Comparison of ENCODE assay signal across 8 cellular contexts in genomic region chr6:159979136-159979874, GRCh38. TPM values are rescaled to one million over a fixed set of nuclear protein-coding genes. Genes with fewer than 3 reads are reported as not detected.
DNase-seq lines count a peak whose midpoint lies in the region; ATAC-seq, FAIRE-seq and TF ChIP-seq lines count a peak whose summit lies in the region.

No MANE protein-coding gene starts in this region.

- peaks cover 21% of the 10 kb centered on the region for H4K20me1 ChIP-seq in DOHH2 (ENCODE audit: control insufficient read depth, insufficient read depth, low read depth, low read length)
- peaks cover 91% of the 10 kb centered on the region for H4K20me1 ChIP-seq in astrocyte (ENCODE audit: insufficient read depth, low read length)

- no peak overlapping the region for H3K4ac ChIP-seq in mesenchymal stem cell (ENCODE audit: low read depth in 1 of 2, low read length in 2 of 2)

- H3K36me3 Mint-ChIP-seq in astrocyte (ENCODE audit: low read depth, unreplicated experiment): no peaks in the 10 kb centered on the region

- no peak overlapping the region for H3K23ac ChIP-seq in mesenchymal stem cell (ENCODE audit: low read length in 2 of 2)

- intact Hi-C loops in testis (cut with DNase I; ENCODE audit: low total_unique reads): no loop called here

- H2BK15ac ChIP-seq in mesenchymal stem cell (ENCODE audit: low read depth, poor library complexity, severe bottlenecking): no peak overlapping the region

- no peak overlapping the region for H4K91ac ChIP-seq in mesenchymal stem cell (ENCODE audit: low read length)

- no peaks in the 10 kb centered on the region for H3K27me3 Mint-ChIP-seq in astrocyte (ENCODE audit: low read depth, unreplicated experiment)

- no peaks in the 10 kb centered on the region for H3F3A ChIP-seq in DOHH2 (ENCODE audit: control insufficient read depth, insufficient read depth)

- peaks cover 96% of the 10 kb centered on the region for H3K79me2 ChIP-seq in DOHH2 (ENCODE audit: control insufficient read depth, low read length)
- peaks cover 95% of the 10 kb centered on the region for H3K79me2 ChIP-seq in astrocyte (ENCODE audit: insufficient read depth, low read length)

- no peaks in the 10 kb centered on the region for H3K27me3 ChIP-seq in DOHH2 (ENCODE audit: control insufficient read depth, low read length)
- H3K27me3 ChIP-seq in astrocyte (ENCODE audit: insufficient read depth, low read length): no peaks in the 10 kb centered on the region
- H3K27me3 ChIP-seq in mesenchymal stem cell (ENCODE audit: control insufficient read depth in 1 of 2, insufficient read depth in 1 of 2, low read length in 2 of 2): no peaks in the 10 kb centered on the region
- H3K27me3 ChIP-seq in testis: no peaks in the 10 kb centered on the region

- no peak overlapping the region for H2AK5ac ChIP-seq in mesenchymal stem cell (ENCODE audit: low read length, severe bottlenecking)

- peak; percentile 62 for ATAC-seq in GM21447 (IDR thresholded peaks at IDR 0.05; ENCODE audit: unreplicated experiment)
- ATAC-seq in SK-N-SH treated with all-trans-retinoic acid at 6 μM for 48 hours: peak; percentile 29; the same call in 1 of the 3 replicates

- TF ChIP-seq CTCF in DOHH2 (IDR thresholded peaks at IDR 0.05; ENCODE audit: low read depth, low read length, poor library complexity, severe bottlenecking) (no peak), astrocyte (IDR thresholded peaks at IDR 0.05; ENCODE audit: insufficient read depth, low read depth, low read length) (no peak), testis (IDR thresholded peaks at IDR 0.05) (no peak)

- H3K9me3 ChIP-seq in DOHH2 (ENCODE audit: control insufficient read depth, insufficient read depth, low read length): no peaks in the 10 kb centered on the region
- no peaks in the 10 kb centered on the region for H3K9me3 ChIP-seq in astrocyte (ENCODE audit: insufficient read depth, low read depth, low read length)
- no peaks in the 10 kb centered on the region for H3K9me3 ChIP-seq in mesenchymal stem cell (ENCODE audit: control insufficient read depth, low read length)
- H3K9me3 ChIP-seq in testis: no peaks in the 10 kb centered on the region

- no peak overlapping the region for H2AFZ ChIP-seq in astrocyte (ENCODE audit: low read depth, low read length)
- no peak overlapping the region for H2AFZ ChIP-seq in mesenchymal stem cell (ENCODE audit: low read depth, low read length)

- no peaks in the 10 kb centered on the region for H3K79me1 ChIP-seq in mesenchymal stem cell (replicated peaks; ENCODE audit: low read length, poor library complexity, severe bottlenecking)

- DNase-seq in HUDEP-2 (lab: John Stamatoyannopoulos, UW; ENCODE audit: unreplicated experiment in 76 of 76) (peak in 73 of 76 experiments; percentile 48 to 95 (median 82)), astrocyte (ENCODE audit: low read depth) (peak; percentile 74), mesenchymal stem cell (peak; percentile 63), testis (peak; percentile 37), NCI-H226 (no peak)

- no peak overlapping the region for H2BK5ac ChIP-seq in mesenchymal stem cell (ENCODE audit: low read depth, low read length, poor library complexity, severe bottlenecking)

- H3K4me1 Mint-ChIP-seq in astrocyte (ENCODE audit: low read depth, unreplicated experiment): peaks cover 64% of the 10 kb centered on the region

- H3K9me2 ChIP-seq in DOHH2 (replicated peaks; ENCODE audit: control insufficient read depth, low read length): no peaks in the 10 kb centered on the region

- peaks cover 60% of the 10 kb centered on the region for H3K4me1 ChIP-seq in DOHH2 (ENCODE audit: control insufficient read depth, low read length)
- H3K4me1 ChIP-seq in astrocyte (ENCODE audit: insufficient read depth, low read length): peaks cover 62% of the 10 kb centered on the region
- peaks cover 41% of the 10 kb centered on the region for H3K4me1 ChIP-seq in mesenchymal stem cell (ENCODE audit: control insufficient read depth, insufficient read depth, low read depth, low read length)
- H3K4me1 ChIP-seq in testis: peaks cover 51% of the 10 kb centered on the region

- no peak overlapping the region for H3K14ac ChIP-seq in mesenchymal stem cell (ENCODE audit: low read length in 2 of 2)

- H3K4me3 ChIP-seq in DOHH2 (ENCODE audit: low read length) (peak overlapping the region; percentile 27), astrocyte (ENCODE audit: insufficient read depth, low read depth, low read length) (no peak overlapping the region), mesenchymal stem cell (ENCODE audit: insufficient read depth in 1 of 2, low read depth in 1 of 2, low read length in 2 of 2) (peak overlapping the region in 1 of 2 experiments; percentile 10), testis (no peak overlapping the region)

- H3K27ac ChIP-seq in DOHH2 (ENCODE audit: low read depth, low read length) (no peak overlapping the region), astrocyte (ENCODE audit: low read depth, low read length) (peak overlapping the region; percentile 72), mesenchymal stem cell (ENCODE audit: low read length, poor library complexity, severe bottlenecking) (peak overlapping the region; percentile 41), testis (peak overlapping the region in 1 of 2 donors; percentile 62)

- H2BK12ac ChIP-seq in mesenchymal stem cell (ENCODE audit: low read length in 2 of 2): peak overlapping the region in 1 of 2 experiments; percentile 6

- H3K36me3 ChIP-seq in DOHH2 (ENCODE audit: control insufficient read depth, low read length): no peaks in the 10 kb centered on the region
- no peaks in the 10 kb centered on the region for H3K36me3 ChIP-seq in astrocyte (ENCODE audit: insufficient read depth, low read length)
- peaks cover 0 to 3% of the 10 kb centered on the region in 2 experiments for H3K36me3 ChIP-seq in mesenchymal stem cell (ENCODE audit: control insufficient read depth in 1 of 2, insufficient read depth in 2 of 2, low read depth in 1 of 2, low read length in 2 of 2)
- no peaks in the 10 kb centered on the region for H3K36me3 ChIP-seq in testis (ENCODE audit: low read depth, missing control alignments)

- H3K4me3 Mint-ChIP-seq in astrocyte (ENCODE audit: unreplicated experiment): peak overlapping the region; percentile 63

- no peaks in the 10 kb centered on the region for H3K9me3 Mint-ChIP-seq in astrocyte (ENCODE audit: unreplicated experiment)

- no peak for TF ChIP-seq POLR2A in testis (IDR thresholded peaks at IDR 0.05)

- H3K27ac Mint-ChIP-seq in astrocyte (ENCODE audit: unreplicated experiment): peak overlapping the region; percentile 75

- no peak for FAIRE-seq in astrocyte (lab: Jason Lieb, UNC)

- no peak overlapping the region for H2BK120ac ChIP-seq in mesenchymal stem cell (ENCODE audit: low read depth, low read length)

- H3K18ac ChIP-seq in mesenchymal stem cell (ENCODE audit: low read depth in 1 of 2, low read length in 2 of 2): peak overlapping the region in 1 of 2 experiments; percentile 54

- H4K8ac ChIP-seq in mesenchymal stem cell (ENCODE audit: low read length): no peak overlapping the region

- peak overlapping the region; percentile 54 for H3K4me2 ChIP-seq in DOHH2 (ENCODE audit: low read length)
- H3K4me2 ChIP-seq in astrocyte (ENCODE audit: low read length): peak overlapping the region; percentile 77
- H3K4me2 ChIP-seq in mesenchymal stem cell (ENCODE audit: low read length, poor library complexity, severe bottlenecking): no peak overlapping the region

- H3K9ac ChIP-seq in astrocyte (ENCODE audit: low read length): peak overlapping the region; percentile 63
- H3K9ac ChIP-seq in mesenchymal stem cell (ENCODE audit: low read length): no peak overlapping the region

- 69% methylated on average over 10 of the region's 11 CpGs for WGBS in mesenchymal stem cell
- 73 to 75% methylated on average over 11 of the region's 11 CpGs for whole genome bisulfite sequencing in testis, 2 donors

TF ChIP-seq in SK-N-SH treated with all-trans-retinoic acid at 6 μM for 48 hours, 23 proteins besides CTCF, POLR2A, EP300 and RAD21 (continues in another document):
- no peak for TF ChIP-seq ZFP30 (CRISPR knock-in tag; IDR thresholded peaks at IDR 0.05)
- TF ChIP-seq BACH2 (CRISPR knock-in tag; IDR thresholded peaks at IDR 0.05; ENCODE audit: borderline replicate concordance): no peak
- no peak for TF ChIP-seq CSDC2 (CRISPR knock-in tag; IDR thresholded peaks at IDR 0.05)
- TF ChIP-seq GLIS3 (CRISPR knock-in tag; IDR thresholded peaks at IDR 0.05): no peak
- TF ChIP-seq, protein P1, sequence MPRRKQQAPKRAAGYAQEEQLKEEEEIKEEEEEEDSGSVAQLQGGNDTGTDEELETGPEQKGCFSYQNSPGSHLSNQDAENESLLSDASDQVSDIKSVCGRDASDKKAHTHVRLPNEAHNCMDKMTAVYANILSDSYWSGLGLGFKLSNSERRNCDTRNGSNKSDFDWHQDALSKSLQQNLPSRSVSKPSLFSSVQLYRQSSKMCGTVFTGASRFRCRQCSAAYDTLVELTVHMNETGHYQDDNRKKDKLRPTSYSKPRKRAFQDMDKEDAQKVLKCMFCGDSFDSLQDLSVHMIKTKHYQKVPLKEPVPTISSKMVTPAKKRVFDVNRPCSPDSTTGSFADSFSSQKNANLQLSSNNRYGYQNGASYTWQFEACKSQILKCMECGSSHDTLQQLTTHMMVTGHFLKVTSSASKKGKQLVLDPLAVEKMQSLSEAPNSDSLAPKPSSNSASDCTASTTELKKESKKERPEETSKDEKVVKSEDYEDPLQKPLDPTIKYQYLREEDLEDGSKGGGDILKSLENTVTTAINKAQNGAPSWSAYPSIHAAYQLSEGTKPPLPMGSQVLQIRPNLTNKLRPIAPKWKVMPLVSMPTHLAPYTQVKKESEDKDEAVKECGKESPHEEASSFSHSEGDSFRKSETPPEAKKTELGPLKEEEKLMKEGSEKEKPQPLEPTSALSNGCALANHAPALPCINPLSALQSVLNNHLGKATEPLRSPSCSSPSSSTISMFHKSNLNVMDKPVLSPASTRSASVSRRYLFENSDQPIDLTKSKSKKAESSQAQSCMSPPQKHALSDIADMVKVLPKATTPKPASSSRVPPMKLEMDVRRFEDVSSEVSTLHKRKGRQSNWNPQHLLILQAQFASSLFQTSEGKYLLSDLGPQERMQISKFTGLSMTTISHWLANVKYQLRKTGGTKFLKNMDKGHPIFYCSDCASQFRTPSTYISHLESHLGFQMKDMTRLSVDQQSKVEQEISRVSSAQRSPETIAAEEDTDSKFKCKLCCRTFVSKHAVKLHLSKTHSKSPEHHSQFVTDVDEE (CRISPR knock-in tag; IDR thresholded peaks at IDR 0.05): no peak
- no peak for TF ChIP-seq RARB (CRISPR knock-in tag; IDR thresholded peaks at IDR 0.05)
- no peak for TF ChIP-seq ARNTL (CRISPR knock-in tag; IDR thresholded peaks at IDR 0.05; ENCODE audit: borderline replicate concordance, low read depth)
- TF ChIP-seq ZNF70 (CRISPR knock-in tag; IDR thresholded peaks at IDR 0.05): no peak
- no peak for TF ChIP-seq PPARA (CRISPR knock-in tag; IDR thresholded peaks at IDR 0.05; ENCODE audit: borderline replicate concordance)

RNA-seq across cellular contexts. Expression of gene IGF2R, which starts 10.4 kb away (rescaled TPM):
- 172 and 173 TPM in 2 replicates for total RNA-seq in astrocyte
- 109 TPM for polyA plus RNA-seq in mesenchymal stem cell (2013, experiment 1 of 2)
- polyA plus RNA-seq in mesenchymal stem cell (2013, experiment 2 of 2): 99.8 TPM
- 100 to 1,000 TPM in 1 of 2 donors, 10 to 100 TPM in 1; 84.6 to 109 TPM for total RNA-seq in testis
- polyA plus RNA-seq in testis (ENCODE audit: insufficient read depth, low read depth, low replicate concordance): 47.3 TPM
